In genomic region chr2:230732914-230733401, GRCh38 we compare ENCODE assay signal across 2 cellular contexts.
TF ChIP-seq lines count a peak whose summit lies in the region.

No MANE protein-coding gene starts in this region.

TF ChIP-seq in HEK293, 187 proteins besides CTCF, POLR2A, EP300 and RAD21:
- TF ChIP-seq ZFHX2 (tag by site-specific recombination; conservative IDR thresholded peaks at IDR 0.05) (no peak), SP2 (tag by site-specific recombination; IDR thresholded peaks at IDR 0.05) (no peak), ZNF362 (tag by site-specific recombination; IDR thresholded peaks at IDR 0.05) (no peak), PRDM10 (tag by site-specific recombination; IDR thresholded peaks at IDR 0.05) (peak; percentile 73), INSM2 (tag by site-specific recombination; IDR thresholded peaks at IDR 0.05) (no peak), KLF8 (tag by site-specific recombination; IDR thresholded peaks at IDR 0.05) (no peak)

TF ChIP-seq in GM12878, 131 proteins besides CTCF, POLR2A, EP300 and RAD21:
- TF ChIP-seq NFXL1 (IDR thresholded peaks at IDR 0.05; ENCODE audit: borderline replicate concordance) (no peak), IKZF1 (conservative IDR thresholded peaks at IDR 0.05) (no peak), MTA2 (IDR thresholded peaks at IDR 0.05; ENCODE audit: low read depth) (no peak), TCF12 (IDR thresholded peaks at IDR 0.05; ENCODE audit: low read depth, low read length) (no peak), ZZZ3 (IDR thresholded peaks at IDR 0.05; ENCODE audit: control insufficient read depth, insufficient read length, low read depth) (no peak)
TF ChIP-seq in GM12878: peak in this region for 0.
